In the genomic region with DNA sequence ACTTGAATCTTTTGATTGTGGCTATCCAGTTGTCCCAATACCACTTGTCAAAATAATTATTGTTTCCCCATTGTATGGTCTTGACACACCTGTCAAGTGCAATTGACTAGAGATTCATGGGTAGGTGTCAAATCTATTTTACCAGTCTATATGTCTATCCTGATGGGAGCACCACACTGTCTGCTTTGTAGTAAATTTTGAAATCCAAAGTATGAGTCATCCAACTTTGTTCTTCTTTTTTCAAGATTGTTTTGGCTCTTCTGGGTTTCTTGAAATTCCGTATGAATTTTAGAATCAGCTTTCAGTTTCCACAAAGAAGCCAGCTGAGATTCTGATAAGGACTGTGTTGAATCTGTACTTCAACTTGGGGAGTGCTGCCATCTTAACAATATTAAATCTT, we compare ENCODE assay signal across 1 cellular context.
TF ChIP-seq lines count a peak whose summit lies in the region.

No MANE protein-coding gene starts in this region.

TF ChIP-seq in K562, 482 proteins besides CTCF, POLR2A, EP300 and RAD21 (continued from another document):
- TF ChIP-seq, protein P1, sequence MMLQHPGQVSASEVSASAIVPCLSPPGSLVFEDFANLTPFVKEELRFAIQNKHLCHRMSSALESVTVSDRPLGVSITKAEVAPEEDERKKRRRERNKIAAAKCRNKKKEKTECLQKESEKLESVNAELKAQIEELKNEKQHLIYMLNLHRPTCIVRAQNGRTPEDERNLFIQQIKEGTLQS (IDR thresholded peaks at IDR 0.05), result peak; percentile 82
- TF ChIP-seq, protein P1 (CRISPR knock-in tag; conservative IDR thresholded peaks at IDR 0.05), result no peak
- peak; percentile 79 for TF ChIP-seq FOSL1 (tag; conservative IDR thresholded peaks at IDR 0.05)
- TF ChIP-seq POLR2H (tag; IDR thresholded peaks at IDR 0.05; ENCODE audit: low read depth), result 0 out of 2 replicates have a peak, but pooled peaks have one; percentile 15
- no peak for TF ChIP-seq ZNF609 (CRISPR knock-in tag; IDR thresholded peaks at IDR 0.05; ENCODE audit: borderline replicate concordance)
